26 cellular contexts compared by ENCODE assay signal in the genomic region with DNA sequence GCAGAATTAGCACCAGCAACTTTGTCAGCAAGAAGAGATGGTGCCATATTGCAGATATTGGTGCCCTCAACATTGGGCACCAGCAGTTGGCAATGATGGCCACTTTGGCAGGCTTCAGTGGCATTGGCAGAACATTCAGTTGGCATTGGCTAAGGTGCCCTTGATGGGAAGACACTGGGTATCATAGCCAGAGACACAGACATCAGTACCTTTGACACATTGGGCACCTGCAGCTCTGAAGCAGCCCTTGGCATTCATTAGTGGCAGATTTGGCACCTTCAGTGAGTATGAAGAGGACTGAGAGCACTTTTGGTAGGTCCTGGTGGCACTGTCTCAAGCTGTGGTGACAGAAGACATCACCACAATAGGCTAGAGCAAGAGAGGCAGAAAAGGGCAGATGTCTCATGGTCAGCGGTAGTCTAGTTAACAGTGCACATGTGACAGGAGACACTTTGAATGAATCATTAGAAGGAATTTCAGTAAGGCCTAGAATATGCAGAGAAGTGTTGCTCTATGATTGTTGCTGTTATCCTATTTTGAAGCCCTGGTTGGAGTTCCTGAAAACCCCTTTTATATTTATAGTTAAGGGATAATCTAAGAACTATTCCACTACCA.
"Had no signal": no experiment of that assay in that cellular context is flagged by ENCODE, and none has a peak within 500 bp of the region (broad histone marks: within the 10 kb centered on the region; RNA-seq: fewer than 3 reads in every experiment).

No MANE protein-coding gene starts in this region.

- ATAC-seq: activated T-helper 17 cell treated with anti-CD3 and anti-CD28 coated beads, Interleukin-2, amount 50 U/mL, for 72 hours; Right ventricle myocardium inferior; T-cell had no signal

- DNase-seq: activated B cell treated with CpG ODN at 0.5 μM for 24 hours; activated CD4-positive, alpha-beta T cell treated with anti-CD3 and anti-CD28 coated beads for 1 hour; activated CD4-positive, alpha-beta T cell treated with anti-CD3 and anti-CD28 coated beads, Interleukin-2, amount 10 ng/mL, durations not matched to agents 24 days and 14 days; activated CD4-positive, alpha-beta T cell treated with anti-CD3 and anti-CD28 coated beads, Interleukin-2, amount 50 U/mL, for 48 hours; activated CD8-positive, alpha-beta memory T cell treated with anti-CD3 and anti-CD28 coated beads for 24 hours; activated gamma-delta T cell; activated naive CD4-positive, alpha-beta T cell treated with anti-CD3 and anti-CD28 coated beads for 36 hours; activated naive CD8-positive, alpha-beta T cell treated with anti-CD3 and anti-CD28 coated beads, Interleukin-2, amount 10 ng/mL, durations not matched to agents 7 days and 5 days; activated T-cell treated with anti-CD3 and anti-CD28 coated beads for 4 hours; activated T-cell treated with anti-CD3 and anti-CD28 coated beads, Interleukin-2, amount 50 U/mL, for 48 hours; adrenal gland; anterior cingulate cortex; MG63; MV-4-11; NCI-H1092 treated with DMSO at 0.1 percent for 48 hours; NCI-H1417 treated with DMSO at 0.1 percent for 48 hours; NCI-H1694; NCI-H2081; NCI-H524 treated with DMSO at 0.1 percent for 48 hours; NCI-H748 treated with DMSO at 0.1 percent for 48 hours; RPMI8226; T-cell; T-helper 2 cell; T1000 had no signal
